Comparison of ENCODE assay signal across 10 cellular contexts in the genomic region with DNA sequence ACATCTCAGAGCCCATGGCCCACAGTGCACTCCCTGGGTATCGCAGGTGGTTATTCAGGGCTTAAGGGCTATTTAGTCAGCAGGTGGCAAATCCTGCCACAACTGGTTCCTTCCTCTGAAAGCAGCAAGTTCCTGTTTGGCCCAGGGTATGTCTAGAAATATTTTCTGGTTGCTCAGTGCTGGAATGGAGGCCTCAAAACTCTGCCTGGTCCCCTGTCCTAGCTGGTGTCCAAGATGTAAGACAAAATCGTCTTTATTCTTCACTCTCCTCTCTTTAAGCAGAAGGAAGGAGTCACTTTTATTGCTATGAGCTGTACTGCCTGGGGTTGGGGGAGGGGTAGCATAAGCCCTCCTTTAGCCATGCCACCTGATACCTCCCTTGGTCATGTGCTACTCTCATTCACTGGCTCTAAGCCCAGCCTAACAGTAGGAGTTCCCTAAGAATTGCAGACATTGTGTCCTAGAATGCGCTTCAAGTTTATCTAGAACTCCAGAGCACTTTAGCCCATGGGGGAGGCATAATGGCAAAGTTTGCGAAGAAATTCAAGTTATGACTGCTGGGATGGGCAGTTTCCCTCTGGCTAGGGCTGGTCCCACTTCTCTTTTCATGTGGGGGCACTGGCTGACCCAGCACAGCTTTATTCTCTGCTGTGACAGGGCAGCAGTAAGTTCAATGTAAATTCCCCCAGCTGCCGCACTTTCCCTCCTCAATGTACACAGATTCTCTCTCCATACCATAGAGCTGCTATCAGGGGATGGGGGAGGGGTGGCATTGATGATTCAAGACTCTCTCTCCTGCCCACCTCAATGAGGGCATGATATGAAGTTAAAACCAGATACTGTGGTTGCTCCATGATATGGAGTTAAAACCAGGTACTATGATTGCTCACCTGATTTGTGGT.
DNase-seq lines count a peak whose midpoint lies in the region; ATAC-seq and TF ChIP-seq lines count a peak whose summit lies in the region.
"Had no signal": no experiment of that assay in that cellular context is flagged by ENCODE, and none has a peak within 500 bp of the region (broad histone marks: within the 10 kb centered on the region; RNA-seq: fewer than 3 reads in every experiment).

No MANE protein-coding gene starts in this region.

- H3K36me3 Mint-ChIP-seq in stimulated activated memory B cell treated with anti-CD40 and anti-IgM and Interleukin-4, amounts not matched to agents 10 μg/mL and 1 μg/mL and 100 μg/mL, for 72 hours = peaks cover 11% of the 10 kb centered on the region

- no peaks in the 10 kb centered on the region for H3K27me3 ChIP-seq in brain microvascular endothelial cell (replicated peaks)
- H3K27me3 ChIP-seq: ovary had no signal

- H3K4me1 Mint-ChIP-seq in stimulated activated memory B cell treated with anti-CD40 and anti-IgM and Interleukin-4, amounts not matched to agents 10 μg/mL and 1 μg/mL and 100 μg/mL, for 72 hours = no peaks in the 10 kb centered on the region

- in situ Hi-C loops in brain microvascular endothelial cell (cut with HindIII; ENCODE audit: low pct_ligation_motif_present, low sequenced_read_pairs) = no loop called here

- no peak overlapping the region for H3K4me3 ChIP-seq in brain microvascular endothelial cell (ENCODE audit: low read depth, low read length)
- H3K4me3 ChIP-seq: ovary had no signal

- H3K27ac ChIP-seq in brain microvascular endothelial cell = no peak overlapping the region
- H3K27ac ChIP-seq: ovary had no signal

- peak; percentile 13 for DNase-seq in HCEC 1CT
- peak; percentile 93 for DNase-seq in NCI-H2171 treated with DMSO at 0.1 percent for 48 hours (lab: John Stamatoyannopoulos, UW)
- DNase-seq in brain microvascular endothelial cell = peak; percentile 74
- DNase-seq in non-pigmented ciliary epithelial cell (ENCODE audit: low read depth) = peak; percentile 64
- DNase-seq in NCI-H446 treated with DMSO at 0.1 percent for 48 hours (lab: John Stamatoyannopoulos, UW) = no peak
- no peak for DNase-seq in cerebellar cortex (ENCODE audit: low spot score)
- DNase-seq: NK-92 treated with Interleukin-12 subunit alpha and Interleukin-12 subunit beta, amount 100 ng/mL, for 24 hours; ovary had no signal

- H3K27me3 Mint-ChIP-seq in stimulated activated memory B cell treated with anti-CD40 and anti-IgM and Interleukin-4, amounts not matched to agents 10 μg/mL and 1 μg/mL and 100 μg/mL, for 72 hours = peaks cover 84% of the 10 kb centered on the region

- peaks cover 9% of the 10 kb centered on the region for H3K9me3 Mint-ChIP-seq in stimulated activated memory B cell treated with anti-CD40 and anti-IgM and Interleukin-4, amounts not matched to agents 10 μg/mL and 1 μg/mL and 100 μg/mL, for 72 hours

- H3K36me3 ChIP-seq in brain microvascular endothelial cell (replicated peaks) = no peaks in the 10 kb centered on the region
- H3K36me3 ChIP-seq: ovary had no signal

- H3K4me3 Mint-ChIP-seq in stimulated activated memory B cell treated with anti-CD40 and anti-IgM and Interleukin-4, amounts not matched to agents 10 μg/mL and 1 μg/mL and 100 μg/mL, for 72 hours = no peak overlapping the region

- H3K27ac Mint-ChIP-seq in stimulated activated memory B cell treated with anti-CD40 and anti-IgM and Interleukin-4, amounts not matched to agents 10 μg/mL and 1 μg/mL and 100 μg/mL, for 72 hours = no peak overlapping the region

- TF ChIP-seq CTCF in brain microvascular endothelial cell (IDR thresholded peaks at IDR 0.05; ENCODE audit: low read depth, low read length, missing control alignments) = no peak

- no peak for ATAC-seq in HG03442 (IDR thresholded peaks at IDR 0.05; ENCODE audit: unreplicated experiment)
- ATAC-seq in stimulated activated memory B cell treated with anti-CD40 and anti-IgM and Interleukin-4, amounts not matched to agents 10 μg/mL and 1 μg/mL and 100 μg/mL, for 72 hours = no peak

Comparison
In these comparisons a context has a peak if more than half of its experiments do, and no peak if none do; other contexts are left out.
1. DNase-seq: peak in HCEC 1CT (single experiment), NCI-H2171 treated with DMSO at 0.1 percent for 48 hours (single experiment), brain microvascular endothelial cell (single experiment) and non-pigmented ciliary epithelial cell (single experiment); none in NCI-H446 treated with DMSO at 0.1 percent for 48 hours (single experiment) and cerebellar cortex (single experiment).